ENCODE assay signal across 23 cellular contexts in genomic region chr2:128547667-128548066, GRCh38.
"Had no signal": no experiment of that assay in that cellular context is flagged by ENCODE, and none has a peak within 500 bp of the region (broad histone marks: within the 10 kb centered on the region; RNA-seq: fewer than 3 reads in every experiment).

No MANE protein-coding gene starts in this region.

- H3K27me3 Mint-ChIP-seq: central memory CD8-positive, alpha-beta T cell had no signal

- H3K27ac ChIP-seq: dorsolateral prefrontal cortex, epithelial cell of prostate, esophagus squamous epithelium, gastroesophageal sphincter, left ventricle myocardium inferior, lower lobe of right lung, ovary, prostate gland, right lobe of liver, skin epidermis, tibial artery had no signal

- H3K4me1 ChIP-seq: esophagus squamous epithelium, gastroesophageal sphincter, lower lobe of right lung, prostate gland, right lobe of liver, tibial artery had no signal

- H3K27me3 ChIP-seq: dorsolateral prefrontal cortex, esophagus squamous epithelium, gastroesophageal sphincter, ovary, right lobe of liver, tibial artery had no signal

- H3K9me3 Mint-ChIP-seq: central memory CD8-positive, alpha-beta T cell; nephron progenitor cell had no signal

- H3K9me3 ChIP-seq: esophagus squamous epithelium, gastroesophageal sphincter, left ventricle myocardium inferior, lower lobe of right lung, ovary, prostate gland, right lobe of liver, tibial artery had no signal

- H3K36me3 ChIP-seq: esophagus squamous epithelium, gastroesophageal sphincter, left ventricle myocardium inferior, lower lobe of right lung, ovary, prostate gland, right lobe of liver, tibial artery had no signal

- H3K4me1 Mint-ChIP-seq: central memory CD8-positive, alpha-beta T cell; memory B cell had no signal

- DNase-seq: cortex of kidney; effector memory CD4-positive, alpha-beta T cell; esophagus squamous epithelium; foreskin fibroblast; glutamatergic neuron; left cardiac atrium; left ventricle myocardium inferior; lower lobe of right lung; midbrain; nephron progenitor cell; ovary; right lobe of liver; stimulated activated CD4-positive, alpha-beta T cell treated with anti-CD3 and anti-CD28 coated beads, Interleukin-12 subunit alpha, Interleukin-12 subunit beta, amount 100 ng/mL, for 4 hours; stimulated activated CD4-positive, alpha-beta T cell treated with anti-CD3 and anti-CD28 coated beads, Interleukin-2, amount 100 ng/mL, for 48 hours; stimulated activated naive CD8-positive, alpha-beta T cell treated with anti-CD3 and anti-CD28 coated beads, Interleukin-15, Interleukin-2, amounts not matched to agents 100 U/mL and 50 U/mL, for 24 hours; tibial artery had no signal

- H3K4me3 Mint-ChIP-seq: central memory CD8-positive, alpha-beta T cell; memory B cell; nephron progenitor cell had no signal

- H3K27ac Mint-ChIP-seq: memory B cell, nephron progenitor cell had no signal

- H3K4me3 ChIP-seq: dorsolateral prefrontal cortex, esophagus squamous epithelium, gastroesophageal sphincter, left ventricle myocardium inferior, lower lobe of right lung, ovary, prostate gland, right lobe of liver, skin epidermis, tibial artery had no signal
